ENCODE assay signal across 11 cellular contexts in genomic region chr14:24179294-24179960, GRCh38. TPM values are rescaled to one million over a fixed set of nuclear protein-coding genes. Genes with fewer than 3 reads are reported as not detected.
DNase-seq lines count a peak whose midpoint lies in the region; ATAC-seq and TF ChIP-seq lines count a peak whose summit lies in the region.
"Had no signal": no experiment of that assay in that cellular context is flagged by ENCODE, and none has a peak within 500 bp of the region (broad histone marks: within the 10 kb centered on the region; RNA-seq: fewer than 3 reads in every experiment).

No MANE protein-coding gene starts in this region.

- no peak for ATAC-seq in activated naive CD8-positive, alpha-beta T cell treated with anti-CD3 and anti-CD28 coated beads, Interleukin-2, amount 10 ng/mL, durations not matched to agents 7 days and 5 days (ENCODE audit: low read depth)
- ATAC-seq in right cardiac atrium: peak in 1 of 2 donors; percentile 1
- ATAC-seq in stimulated activated naive B cell treated with anti-CD40 and anti-IgM and Interleukin-4, amounts not matched to agents 10 μg/mL and 1 μg/mL and 100 μg/mL, for 72 hours (replicated peaks): peak; percentile 10 to 26
- no peak for ATAC-seq in HG03521 (IDR thresholded peaks at IDR 0.05; ENCODE audit: unreplicated experiment)
- no peak for ATAC-seq in HG02973 (IDR thresholded peaks at IDR 0.05; ENCODE audit: unreplicated experiment)

- H3K23me2 ChIP-seq in H9 (ENCODE audit: insufficient read length, low read depth, low read length, poor library complexity, severe bottlenecking): no peaks in the 10 kb centered on the region

- no peaks in the 10 kb centered on the region for H4K20me1 ChIP-seq in H9 (ENCODE audit: control insufficient read depth, insufficient read depth, insufficient read length)

- H3K27ac Mint-ChIP-seq in H9: peak overlapping the region in 2 of 3 experiments; percentile 12 to 79; a peak in 3 of 7 replicates
- H3K27ac Mint-ChIP-seq in activated naive CD8-positive, alpha-beta T cell treated with anti-CD3 and anti-CD28 coated beads, Interleukin-2, amount 10 ng/mL, durations not matched to agents 7 days and 5 days: peak overlapping the region; percentile 48
- H3K27ac Mint-ChIP-seq in stimulated activated naive B cell treated with anti-CD40 and anti-IgM and Interleukin-4, amounts not matched to agents 10 μg/mL and 1 μg/mL and 100 μg/mL, for 72 hours: peak overlapping the region; percentile 79
- H3K27ac Mint-ChIP-seq: T-helper 1 cell treated with Interleukin-12 subunit alpha and Interleukin-12 subunit beta and Interleukin-4 antibody, amounts not matched to agents 30 μg/mL and 1 μg/mL, for 36 hours had no signal

- H3K56ac ChIP-seq in H9 (ENCODE audit: insufficient read length, low read depth, low read length): no peak overlapping the region

- no peak overlapping the region for H3K4me2 ChIP-seq in H9 (ENCODE audit: insufficient read depth, insufficient read length, low read length)

- no peaks in the 10 kb centered on the region for H3K9me3 Mint-ChIP-seq in H9
- no peaks in the 10 kb centered on the region for H3K9me3 Mint-ChIP-seq in activated naive CD8-positive, alpha-beta T cell treated with anti-CD3 and anti-CD28 coated beads, Interleukin-2, amount 10 ng/mL, durations not matched to agents 7 days and 5 days
- H3K9me3 Mint-ChIP-seq in stimulated activated naive B cell treated with anti-CD40 and anti-IgM and Interleukin-4, amounts not matched to agents 10 μg/mL and 1 μg/mL and 100 μg/mL, for 72 hours: no peaks in the 10 kb centered on the region
- H3K9me3 Mint-ChIP-seq: T-helper 1 cell treated with Interleukin-12 subunit alpha and Interleukin-12 subunit beta and Interleukin-4 antibody, amounts not matched to agents 30 μg/mL and 1 μg/mL, for 36 hours had no signal

- H4K5ac ChIP-seq in H9 (ENCODE audit: insufficient read length, low read depth, low read length): no peak overlapping the region

- no peak overlapping the region for H3K27ac ChIP-seq in H9 (ENCODE audit: insufficient read length, low read depth, low read length)
- peak overlapping the region; percentile 43 for H3K27ac ChIP-seq in right cardiac atrium (ENCODE audit: low read length)
- H3K27ac ChIP-seq: upper lobe of left lung had no signal

- no peak overlapping the region for H4K8ac ChIP-seq in H9 (replicated peaks; ENCODE audit: insufficient read length, low read depth, low read length)

- H3T11ph ChIP-seq in H9 (ENCODE audit: low read length): no peak overlapping the region

- no peak overlapping the region for H2BK15ac ChIP-seq in H9 (ENCODE audit: low read depth, low read length)

- POLR2A ChIA-PET in activated naive CD8-positive, alpha-beta T cell treated with anti-CD3 and anti-CD28 coated beads, Interleukin-2, amount 10 ng/mL, durations not matched to agents 7 days and 5 days (lab: Charles Lee): interaction anchor here (0.7 to 4.0 kb wide), 8 partner anchors 9 to 546 kb away, joined by 3 to 29 read pairs (median 8); partner anchors contain the start of genes IPO4, IRF9, PSME2 and REC8

- H2AFZ ChIP-seq in H9 (ENCODE audit: low read length): no peak overlapping the region

- H2BK120ac ChIP-seq in H9 (ENCODE audit: low read depth, low read length, poor library complexity, severe bottlenecking): no peak overlapping the region

- H3K9me3 ChIP-seq in H9 (ENCODE audit: control insufficient read depth, low read depth, low read length) (no peaks in the 10 kb centered on the region), right cardiac atrium (ENCODE audit: control insufficient read depth, low read length) (no peaks in the 10 kb centered on the region)
- H3K9me3 ChIP-seq: upper lobe of left lung had no signal

- no CpG with 5 or more reads among the region's 14 CpGs for WGBS in H9 (ENCODE audit: extremely low coverage, insufficient read length, low lambda C conversion rate)
- 90% methylated on average over 14 of the region's 14 CpGs for WGBS in right cardiac atrium

- H4K91ac ChIP-seq in H9 (ENCODE audit: insufficient read length, low read depth, low read length): no peak overlapping the region

- no peaks in the 10 kb centered on the region for H3K4me1 ChIP-seq in H9 (ENCODE audit: insufficient read depth, low read length)
- no peaks in the 10 kb centered on the region for H3K4me1 ChIP-seq in right cardiac atrium (ENCODE audit: control insufficient read depth, insufficient read depth, low read length)
- H3K4me1 ChIP-seq: upper lobe of left lung had no signal

- no peak overlapping the region for H3K9ac ChIP-seq in H9 (ENCODE audit: extremely low read depth, insufficient read length, low read length)

- H3K18ac ChIP-seq in H9 (ENCODE audit: insufficient read length, low read depth, low read length): no peak overlapping the region

- no peak overlapping the region for H3K4me3 ChIP-seq in right cardiac atrium (ENCODE audit: low read length)
- H3K4me3 ChIP-seq: upper lobe of left lung had no signal

- no peaks in the 10 kb centered on the region; the same call in 1 of the 2 replicates for H3K27me3 Mint-ChIP-seq in H9 (ENCODE audit: low read depth)
- no peaks in the 10 kb centered on the region for H3K27me3 Mint-ChIP-seq in activated naive CD8-positive, alpha-beta T cell treated with anti-CD3 and anti-CD28 coated beads, Interleukin-2, amount 10 ng/mL, durations not matched to agents 7 days and 5 days
- H3K27me3 Mint-ChIP-seq in stimulated activated naive B cell treated with anti-CD40 and anti-IgM and Interleukin-4, amounts not matched to agents 10 μg/mL and 1 μg/mL and 100 μg/mL, for 72 hours: no peaks in the 10 kb centered on the region

- no peak overlapping the region for H3K14ac ChIP-seq in H9 (ENCODE audit: insufficient read depth, low read length)

- H3K4ac ChIP-seq in H9 (ENCODE audit: low read depth, low read length): no peak overlapping the region

- DNase-seq in H9: no peak
- DNase-seq in activated naive CD8-positive, alpha-beta T cell treated with anti-CD3 and anti-CD28 coated beads, Interleukin-2, amount 10 ng/mL, durations not matched to agents 7 days and 5 days: no peak
- peak in 2 of 3 donors; percentile 33 to 48 for DNase-seq in right cardiac atrium
- no peak for DNase-seq in stimulated activated naive B cell treated with anti-CD40 and anti-IgM and Interleukin-4, amounts not matched to agents 10 μg/mL and 1 μg/mL and 100 μg/mL, for 72 hours
- no peak for DNase-seq in retina
- DNase-seq: activated T-cell treated with anti-CD3 and anti-CD28 coated beads for 4 hours, NCI-H1092 treated with DMSO at 0.1 percent for 48 hours, upper lobe of left lung had no signal

- H3K27me3 ChIP-seq in H9 (ENCODE audit: insufficient read depth, low read length) (no peaks in the 10 kb centered on the region), right cardiac atrium (ENCODE audit: control insufficient read depth, insufficient read depth) (no peaks in the 10 kb centered on the region)
- H3K27me3 ChIP-seq: upper lobe of left lung had no signal

- TF ChIP-seq CTCF in H9 (conservative IDR thresholded peaks at IDR 0.05): no peak

- no peak overlapping the region for H2BK12ac ChIP-seq in H9 (ENCODE audit: insufficient read length, low read depth, low read length)

- no peaks in the 10 kb centered on the region for H3K79me1 ChIP-seq in H9 (ENCODE audit: insufficient read depth, low read depth, low read length, poor library complexity, severe bottlenecking)

- H2AK5ac ChIP-seq in H9 (ENCODE audit: insufficient read length, low read length): no peak overlapping the region

- no peaks in the 10 kb centered on the region for H3K79me2 ChIP-seq in H9 (ENCODE audit: insufficient read depth, low read length)

- no peak overlapping the region for H3K23ac ChIP-seq in H9 (ENCODE audit: insufficient read length, low read depth, low read length)

- intact Hi-C loops in right cardiac atrium (cut with DNase I): no loop called here

- H2BK20ac ChIP-seq in H9 (ENCODE audit: low read depth, low read length, poor library complexity, severe bottlenecking): no peak overlapping the region

- H2BK5ac ChIP-seq in H9 (ENCODE audit: insufficient read length, low read length): no peak overlapping the region

- H3K4me1 Mint-ChIP-seq in H9: no peaks in the 10 kb centered on the region
- peaks cover 2% of the 10 kb centered on the region for H3K4me1 Mint-ChIP-seq in activated naive CD8-positive, alpha-beta T cell treated with anti-CD3 and anti-CD28 coated beads, Interleukin-2, amount 10 ng/mL, durations not matched to agents 7 days and 5 days
- H3K4me1 Mint-ChIP-seq in stimulated activated naive B cell treated with anti-CD40 and anti-IgM and Interleukin-4, amounts not matched to agents 10 μg/mL and 1 μg/mL and 100 μg/mL, for 72 hours: peaks cover 14 to 24% of the 10 kb centered on the region in 2 donors

- H3K36me3 Mint-ChIP-seq in H9 (ENCODE audit: insufficient read depth in 1 of 3, low read depth in 3 of 3): peaks cover 34 to 80% (median 64%) of the 10 kb centered on the region in 3 experiments
- H3K36me3 Mint-ChIP-seq in activated naive CD8-positive, alpha-beta T cell treated with anti-CD3 and anti-CD28 coated beads, Interleukin-2, amount 10 ng/mL, durations not matched to agents 7 days and 5 days: peaks cover 15% of the 10 kb centered on the region
- H3K36me3 Mint-ChIP-seq in stimulated activated naive B cell treated with anti-CD40 and anti-IgM and Interleukin-4, amounts not matched to agents 10 μg/mL and 1 μg/mL and 100 μg/mL, for 72 hours: peaks cover 43 to 58% of the 10 kb centered on the region in 2 donors

- H3K4me3 Mint-ChIP-seq in H9: no peak overlapping the region
- H3K4me3 Mint-ChIP-seq in activated naive CD8-positive, alpha-beta T cell treated with anti-CD3 and anti-CD28 coated beads, Interleukin-2, amount 10 ng/mL, durations not matched to agents 7 days and 5 days: no peak overlapping the region
- H3K4me3 Mint-ChIP-seq in stimulated activated naive B cell treated with anti-CD40 and anti-IgM and Interleukin-4, amounts not matched to agents 10 μg/mL and 1 μg/mL and 100 μg/mL, for 72 hours: peak overlapping the region in 1 of 2 donors; percentile 11
- H3K4me3 Mint-ChIP-seq: T-helper 1 cell treated with Interleukin-12 subunit alpha and Interleukin-12 subunit beta and Interleukin-4 antibody, amounts not matched to agents 30 μg/mL and 1 μg/mL, for 36 hours had no signal

RNA-seq across cellular contexts. Expression of gene REC8, which starts 7.5 kb away (rescaled TPM):
- total RNA-seq in H9 (2021): 58.0 and 58.5 TPM in 2 replicates
- 10 to 100 TPM; 55.1 to 60.7 TPM for total RNA-seq in activated naive CD8-positive, alpha-beta T cell treated with anti-CD3 and anti-CD28 coated beads, Interleukin-2, amount 10 ng/mL, durations not matched to agents 7 days and 5 days
- 1 to 10 TPM; 1.9 to 5.8 (median 3.2) TPM for total RNA-seq in right cardiac atrium
- 4.1 TPM for polyA plus RNA-seq in right cardiac atrium

RNA-seq across cellular contexts. Expression of gene IPO4, which starts 9.2 kb away (rescaled TPM):
- total RNA-seq in H9 (2021) (114 and 116 TPM in 2 replicates), right cardiac atrium (10 to 100 TPM; 10.2 to 22.5 (median 12.1) TPM)
- 10 to 100 TPM; 32.2 to 33.0 TPM for total RNA-seq in activated naive CD8-positive, alpha-beta T cell treated with anti-CD3 and anti-CD28 coated beads, Interleukin-2, amount 10 ng/mL, durations not matched to agents 7 days and 5 days
- polyA plus RNA-seq in right cardiac atrium: 4.1 TPM

RNA-seq across cellular contexts. Expression of gene TM9SF1, which starts 15.8 kb away (rescaled TPM):
- total RNA-seq in H9 (2021) (31.6 and 31.8 TPM in 2 replicates), right cardiac atrium (10 to 100 TPM; 26.4 to 37.6 (median 30.4) TPM)
- 10 to 100 TPM; 28.9 to 29.6 TPM for total RNA-seq in activated naive CD8-positive, alpha-beta T cell treated with anti-CD3 and anti-CD28 coated beads, Interleukin-2, amount 10 ng/mL, durations not matched to agents 7 days and 5 days
- polyA plus RNA-seq in right cardiac atrium: 14.8 TPM

RNA-seq across cellular contexts. Expression of gene IRF9, which starts 18.4 kb away (rescaled TPM):
- 20.9 and 27.6 TPM in 2 replicates for total RNA-seq in H9 (2021)
- 100 to 1,000 TPM; 234 to 252 TPM for total RNA-seq in activated naive CD8-positive, alpha-beta T cell treated with anti-CD3 and anti-CD28 coated beads, Interleukin-2, amount 10 ng/mL, durations not matched to agents 7 days and 5 days
- 100 to 1,000 TPM in 1 of 4 donors, 10 to 100 TPM in 3; 47.5 to 103 (median 59.0) TPM for total RNA-seq in right cardiac atrium
- polyA plus RNA-seq in right cardiac atrium: 44.5 TPM

RNA-seq across cellular contexts. Expression of gene TSSK4, which starts 26.1 kb away (rescaled TPM):
- not detected in 2 replicates for total RNA-seq in H9 (2021)
- under 1 TPM; 0.43 to 0.53 TPM for total RNA-seq in activated naive CD8-positive, alpha-beta T cell treated with anti-CD3 and anti-CD28 coated beads, Interleukin-2, amount 10 ng/mL, durations not matched to agents 7 days and 5 days
- under 1 TPM in 2 of 4 donors, not detected in 2; 0.18 to 0.37 TPM for total RNA-seq in right cardiac atrium
- not detected for polyA plus RNA-seq in right cardiac atrium

Comparison
In these comparisons a context has a peak if more than half of its experiments do, and no peak if none do; other contexts are left out.
1. DNase-seq: peak in right cardiac atrium (2 of 3); none in H9 (single experiment), activated naive CD8-positive, alpha-beta T cell treated with anti-CD3 and anti-CD28 coated beads, Interleukin-2, amount 10 ng/mL, durations not matched to agents 7 days and 5 days (single experiment), stimulated activated naive B cell treated with anti-CD40 and anti-IgM and Interleukin-4, amounts not matched to agents 10 μg/mL and 1 μg/mL and 100 μg/mL, for 72 hours (single experiment) and retina (single experiment).
2. ATAC-seq: peak in stimulated activated naive B cell treated with anti-CD40 and anti-IgM and Interleukin-4, amounts not matched to agents 10 μg/mL and 1 μg/mL and 100 μg/mL, for 72 hours (2 of 2); none in activated naive CD8-positive, alpha-beta T cell treated with anti-CD3 and anti-CD28 coated beads, Interleukin-2, amount 10 ng/mL, durations not matched to agents 7 days and 5 days (single experiment), HG03521 (single experiment) and HG02973 (single experiment).
3. Peak in every context shown above with its lines, with median percentiles within 50 percentile points of each other: H3K27ac Mint-ChIP-seq.